Comparison of ENCODE assay signal across 8 cellular contexts in genomic region chr11:112163875-112164521, GRCh38. TPM values are rescaled to one million over a fixed set of nuclear protein-coding genes. Genes with fewer than 3 reads are reported as not detected.
A peak's percentile ranks its signal among the peaks of the same experiment; 100 is the strongest.
DNase-seq lines count a peak whose midpoint lies in the region; ATAC-seq and TF ChIP-seq lines count a peak whose summit lies in the region.

Gene IL18 (minus strand): TSS chr11:112164094. CDS start chr11:112155053, 9,041 bp downstream.

- H3K4me3 ChIP-seq in NB4 (ENCODE audit: low read depth, low read length), result no peak within 1 kb of the TSS
- peak within 1 kb of the TSS; percentile 63 to 64 for H3K4me3 ChIP-seq in duodenal mucosa (ENCODE audit: low read depth in 1 of 2, low read length in 2 of 2)

- ATAC-seq in HG03571 (IDR thresholded peaks at IDR 0.05; ENCODE audit: unreplicated experiment) (no peak), GM18502 (IDR thresholded peaks at IDR 0.05; ENCODE audit: poor library complexity, unreplicated experiment) (no peak), GM21737 (IDR thresholded peaks at IDR 0.05; ENCODE audit: unreplicated experiment) (no peak)

- H3K36me3 ChIP-seq in duodenal mucosa (ENCODE audit: control insufficient read depth in 1 of 2, insufficient read depth in 2 of 2, low read length in 2 of 2), result no peaks in the 10 kb centered on the region

- DNase-seq in A172 (ENCODE audit: low spot score) (peak; percentile 68), NB4 (ENCODE audit: low read depth) (peak; percentile 25), mesothelial cell of epicardium (ENCODE audit: low spot score in 2 of 2, unreplicated experiment in 2 of 2) (no peak), amniotic stem cell (lab: John Stamatoyannopoulos, UW) (no peak)

- no peak for TF ChIP-seq POLR2A in NB4 (IDR thresholded peaks at IDR 0.05; ENCODE audit: extremely low read depth, insufficient read length)

- TF ChIP-seq CTCF in NB4 (IDR thresholded peaks at IDR 0.05; ENCODE audit: low read depth, low read length) (no peak), mesothelial cell of epicardium (IDR thresholded peaks at IDR 0.05; ENCODE audit: unreplicated experiment) (no peak)

- no peaks in the 10 kb centered on the region for H3K9me3 Mint-ChIP-seq in mesothelial cell of epicardium

- H3K36me3 Mint-ChIP-seq in mesothelial cell of epicardium, result no peaks in the 10 kb centered on the region

- H3K27ac ChIP-seq in duodenal mucosa (ENCODE audit: low read depth, low read length), result peak within 1 kb of the TSS; percentile 27

- H3K9ac ChIP-seq in duodenal mucosa (ENCODE audit: low read depth in 1 of 2, low read length in 2 of 2), result peak within 1 kb of the TSS; percentile 48 to 49

- H3K4me3 Mint-ChIP-seq in mesothelial cell of epicardium, result no peak within 1 kb of the TSS

- peaks cover 4 to 32% of the 10 kb centered on the region in 2 donors for H3K4me1 ChIP-seq in duodenal mucosa (ENCODE audit: control insufficient read depth in 1 of 2, insufficient read depth in 2 of 2, low read length in 2 of 2)

- H3K27ac Mint-ChIP-seq in mesothelial cell of epicardium, result peak within 1 kb of the TSS; percentile 10

- no peaks in the 10 kb centered on the region for H3K9me3 ChIP-seq in duodenal mucosa (ENCODE audit: control insufficient read depth in 1 of 2, low read length in 2 of 2)

- no peaks in the 10 kb centered on the region for H3K27me3 ChIP-seq in duodenal mucosa (ENCODE audit: control insufficient read depth in 1 of 2, insufficient read depth in 2 of 2, low read length in 2 of 2)

- peaks cover 1% of the 10 kb centered on the region for H3K4me1 Mint-ChIP-seq in mesothelial cell of epicardium

- no peaks in the 10 kb centered on the region for H3K27me3 Mint-ChIP-seq in mesothelial cell of epicardium (ENCODE audit: low read depth)

RNA-seq across cellular contexts. Expression of gene IL18, which starts in this region (rescaled TPM):
- total RNA-seq in A172 (2014; rRNA removed; shearing (Covaris generic)), result 32.4 and 68.3 TPM in 2 replicates
- total RNA-seq in mesothelial cell of epicardium, result 0.24 to 0.31 TPM (median 0.29 TPM) in 3 replicates

Comparison
In these comparisons a context has a peak if more than half of its experiments do, and no peak if none do; other contexts are left out.
1. RNA of gene IL18 (total RNA-seq): 32.4 to 68.3 TPM in A172; 0.24 to 0.31 TPM in mesothelial cell of epicardium; every median in the first group is over 10 times any median in the second.
2. DNase-seq: peak in A172 (single experiment) and NB4 (single experiment); none in mesothelial cell of epicardium (0 of 2) and amniotic stem cell (single experiment).